In genomic region chr2:144370937-144371584, GRCh38 we compare ENCODE assay signal across 20 cellular contexts.
A peak's percentile ranks its signal among the peaks of the same experiment; 100 is the strongest.
DNase-seq lines count a peak whose midpoint lies in the region; TF ChIP-seq lines count a peak whose summit lies in the region.
"Had no signal": no experiment of that assay in that cellular context is flagged by ENCODE, and none has a peak within 500 bp of the region (broad histone marks: within the 10 kb centered on the region; RNA-seq: fewer than 3 reads in every experiment).

No MANE protein-coding gene starts in this region.

- H3K27ac ChIP-seq in KMS-11, result no peak overlapping the region
- H3K27ac ChIP-seq in tibial artery, result no peak overlapping the region
- H3K27ac ChIP-seq: right atrium auricular region had no signal

- POLR2A ChIA-PET in HEK293T (lab: Yijun Ruan, JAX), result interaction anchor here (0.9 kb wide), 1 partner anchor 45 kb away, joined by 3 read pairs; no protein-coding TSS in a partner anchor

- H3K27me3 Mint-ChIP-seq in activated T-helper 2 cell treated with anti-CD3 and anti-CD28 coated beads, Interferon-gamma antibody, Interleukin-2, Interleukin-4, amounts not matched to agents 10 μg/mL and 5 μg/mL and 100 μg/mL, durations not matched to agents 14 hours and 24 hours and 36 hours (ENCODE audit: low read depth), result no peaks in the 10 kb centered on the region
- H3K27me3 Mint-ChIP-seq: activated CD8-positive, alpha-beta memory T cell treated with anti-CD3 and anti-CD28 coated beads, Interleukin-2, amount 10 ng/mL, durations not matched to agents 7 days and 5 days had no signal

- H3K4me1 ChIP-seq in KMS-11 (ENCODE audit: low read depth, poor library complexity, severe bottlenecking) (peaks cover 25% of the 10 kb centered on the region), tibial artery (peaks cover 0 to 11% (median 0%) of the 10 kb centered on the region in 4 donors)

- no peaks in the 10 kb centered on the region for H3K9me3 ChIP-seq in tibial artery
- H3K9me3 ChIP-seq: mucosa of descending colon, right atrium auricular region had no signal

- H3K79me2 ChIP-seq in KMS-11 (ENCODE audit: insufficient read depth, low read depth), result no peaks in the 10 kb centered on the region

- TF ChIP-seq CTCF in KMS-11 (conservative IDR thresholded peaks at IDR 0.05; ENCODE audit: low read depth, low read length), result no peak
- TF ChIP-seq CTCF in fibroblast of the aortic adventitia (IDR thresholded peaks at IDR 0.05; ENCODE audit: insufficient read depth, low read length), result no peak
- no peak for TF ChIP-seq CTCF in tibial artery (IDR thresholded peaks at IDR 0.05)

- CTCF ChIA-PET in HEK293T (lab: Yijun Ruan, JAX), result interaction anchor here (0.6 kb wide), 1 partner anchor 140 kb away, joined by 3 read pairs; no protein-coding TSS in a partner anchor

- intact Hi-C loops in activated T-helper 2 cell treated with anti-CD3 and anti-CD28 coated beads, Interferon-gamma antibody, Interleukin-2, Interleukin-4, amounts not matched to agents 10 μg/mL and 5 μg/mL and 100 μg/mL, durations not matched to agents 14 hours and 24 hours and 36 hours (cut with micrococcal nuclease), result loop anchor here (5.0 kb wide), 5 partner anchors 41 to 239 kb away; no protein-coding TSS in a partner anchor
- intact Hi-C loops in tibial artery (cut with DNase I; ENCODE audit: low total_unique reads), result no loop called here

- no peak overlapping the region for H3K4me3 ChIP-seq in KMS-11 (IDR thresholded peaks at IDR 0.05; ENCODE audit: insufficient read depth, low read depth, low read length)
- H3K4me3 ChIP-seq in fibroblast of the aortic adventitia (ENCODE audit: low read depth, low read length), result no peak overlapping the region
- H3K4me3 ChIP-seq in tibial artery, result no peak overlapping the region
- H3K4me3 ChIP-seq: mucosa of descending colon, right atrium auricular region had no signal

- H3K4me2 ChIP-seq in KMS-11, result peak overlapping the region; percentile 64

- no peaks in the 10 kb centered on the region for H3K9me3 Mint-ChIP-seq in activated T-helper 2 cell treated with anti-CD3 and anti-CD28 coated beads, Interferon-gamma antibody, Interleukin-2, Interleukin-4, amounts not matched to agents 10 μg/mL and 5 μg/mL and 100 μg/mL, durations not matched to agents 14 hours and 24 hours and 36 hours
- H3K9me3 Mint-ChIP-seq: IgD-negative memory B cell had no signal

- peak overlapping the region; percentile 55 for H3K27ac Mint-ChIP-seq in activated T-helper 2 cell treated with anti-CD3 and anti-CD28 coated beads, Interferon-gamma antibody, Interleukin-2, Interleukin-4, amounts not matched to agents 10 μg/mL and 5 μg/mL and 100 μg/mL, durations not matched to agents 14 hours and 24 hours and 36 hours
- H3K27ac Mint-ChIP-seq: activated CD8-positive, alpha-beta memory T cell treated with anti-CD3 and anti-CD28 coated beads, Interleukin-2, amount 10 ng/mL, durations not matched to agents 7 days and 5 days; IgD-negative memory B cell; T-helper 17 cell had no signal

- peaks cover 59% of the 10 kb centered on the region for H3K4me1 Mint-ChIP-seq in activated T-helper 2 cell treated with anti-CD3 and anti-CD28 coated beads, Interferon-gamma antibody, Interleukin-2, Interleukin-4, amounts not matched to agents 10 μg/mL and 5 μg/mL and 100 μg/mL, durations not matched to agents 14 hours and 24 hours and 36 hours (ENCODE audit: low read depth)

- no peaks in the 10 kb centered on the region for H4K20me1 ChIP-seq in KMS-11 (ENCODE audit: insufficient read depth)

- H3K36me3 ChIP-seq in KMS-11 (ENCODE audit: insufficient read depth), result no peaks in the 10 kb centered on the region
- H3K36me3 ChIP-seq in tibial artery, result no peaks in the 10 kb centered on the region
- H3K36me3 ChIP-seq: right atrium auricular region had no signal

- DNase-seq in EL, result peak; percentile 38
- no peak for DNase-seq in activated T-helper 2 cell treated with anti-CD3 and anti-CD28 coated beads, Interferon-gamma antibody, Interleukin-2, Interleukin-4, amounts not matched to agents 10 μg/mL and 5 μg/mL and 100 μg/mL, durations not matched to agents 14 hours and 24 hours and 36 hours (ENCODE audit: low spot score)
- peak; percentile 56 for DNase-seq in fibroblast of the aortic adventitia (ENCODE audit: low read depth)
- DNase-seq in NCI-H187 treated with DMSO at 0.1 percent for 48 hours (lab: John Stamatoyannopoulos, UW), result no peak
- DNase-seq in tibial artery, result no peak
- no peak for DNase-seq in HEK293T (ENCODE audit: extremely low spot score)
- no peak for DNase-seq in NCI-H82 treated with DMSO at 0.1 percent for 48 hours (lab: John Stamatoyannopoulos, UW; ENCODE audit: unreplicated experiment)
- DNase-seq: activated CD4-positive, alpha-beta T cell treated with anti-CD3 and anti-CD28 coated beads for 1 hour; activated CD8-positive, alpha-beta memory T cell treated with anti-CD3 and anti-CD28 coated beads, Interleukin-2, amount 10 ng/mL, durations not matched to agents 7 days and 5 days; activated gamma-delta T cell treated with Interleukin-2 at 50 U/mL for 16 hours; COR-L47; hypothalamus; mucosa of descending colon; NCI-H1105; NK-92 treated with Interleukin-12 subunit alpha and Interleukin-12 subunit beta, amount 100 ng/mL, for 24 hours; stimulated activated CD4-positive, alpha-beta T cell treated with anti-CD3 and anti-CD28 coated beads, Interleukin-1b, Interleukin-23, amount 100 ng/mL, for 48 hours; T-helper 17 cell had no signal

- H3K27me3 ChIP-seq in KMS-11 (ENCODE audit: insufficient read depth, low read depth) (no peaks in the 10 kb centered on the region), tibial artery (no peaks in the 10 kb centered on the region)
- H3K27me3 ChIP-seq: right atrium auricular region had no signal

- H2AFZ ChIP-seq in KMS-11 (ENCODE audit: low read depth), result no peak overlapping the region; the same call in 1 of the 2 replicates

- H3K4me3 Mint-ChIP-seq in activated T-helper 2 cell treated with anti-CD3 and anti-CD28 coated beads, Interferon-gamma antibody, Interleukin-2, Interleukin-4, amounts not matched to agents 10 μg/mL and 5 μg/mL and 100 μg/mL, durations not matched to agents 14 hours and 24 hours and 36 hours (ENCODE audit: low read depth), result no peak overlapping the region
- H3K4me3 Mint-ChIP-seq: activated CD8-positive, alpha-beta memory T cell treated with anti-CD3 and anti-CD28 coated beads, Interleukin-2, amount 10 ng/mL, durations not matched to agents 7 days and 5 days; IgD-negative memory B cell; T-helper 17 cell had no signal

- H3K36me3 Mint-ChIP-seq in activated T-helper 2 cell treated with anti-CD3 and anti-CD28 coated beads, Interferon-gamma antibody, Interleukin-2, Interleukin-4, amounts not matched to agents 10 μg/mL and 5 μg/mL and 100 μg/mL, durations not matched to agents 14 hours and 24 hours and 36 hours (ENCODE audit: low read depth), result no peaks in the 10 kb centered on the region

- no peak overlapping the region for H3K9ac ChIP-seq in KMS-11

TF ChIP-seq in HEK293T, 16 proteins besides CTCF, POLR2A, EP300 and RAD21:
- no peak for TF ChIP-seq FOXK2 (IDR thresholded peaks at IDR 0.05)
- TF ChIP-seq ELF4 (IDR thresholded peaks at IDR 0.05), result no peak
- TF ChIP-seq FOXM1 (IDR thresholded peaks at IDR 0.05; ENCODE audit: borderline replicate concordance), result no peak
- no peak for TF ChIP-seq SUZ12 (IDR thresholded peaks at IDR 0.05)
- TF ChIP-seq TARDBP (IDR thresholded peaks at IDR 0.05), result no peak
- no peak for TF ChIP-seq FOXA1 (IDR thresholded peaks at IDR 0.05)
- TF ChIP-seq HDGF (IDR thresholded peaks at IDR 0.05; ENCODE audit: borderline replicate concordance), result no peak
- TF ChIP-seq BHLHE40 (IDR thresholded peaks at IDR 0.05; ENCODE audit: borderline replicate concordance), result no peak
- TF ChIP-seq NFRKB (IDR thresholded peaks at IDR 0.05), result no peak
- TF ChIP-seq ZNF384 (IDR thresholded peaks at IDR 0.05), result no peak
- TF ChIP-seq SP1 (IDR thresholded peaks at IDR 0.05), result no peak
- TF ChIP-seq LEF1 (IDR thresholded peaks at IDR 0.05; ENCODE audit: borderline replicate concordance), result no peak
- no peak for TF ChIP-seq ARNT (IDR thresholded peaks at IDR 0.05)
- no peak for TF ChIP-seq L3MBTL2 (conservative IDR thresholded peaks at IDR 0.05)
- no peak for TF ChIP-seq PKNOX1 (IDR thresholded peaks at IDR 0.05)
- no peak for TF ChIP-seq CTBP1 (IDR thresholded peaks at IDR 0.05; ENCODE audit: borderline replicate concordance)

Comparison
In these comparisons a context has a peak if more than half of its experiments do, and no peak if none do; other contexts are left out.
1. DNase-seq: peak in EL (single experiment) and fibroblast of the aortic adventitia (single experiment); none in activated T-helper 2 cell treated with anti-CD3 and anti-CD28 coated beads, Interferon-gamma antibody, Interleukin-2, Interleukin-4, amounts not matched to agents 10 μg/mL and 5 μg/mL and 100 μg/mL, durations not matched to agents 14 hours and 24 hours and 36 hours (single experiment), NCI-H187 treated with DMSO at 0.1 percent for 48 hours (single experiment), tibial artery (0 of 2), HEK293T (single experiment) and NCI-H82 treated with DMSO at 0.1 percent for 48 hours (single experiment).